ENCODE assay signal across 27 cellular contexts in the genomic region with DNA sequence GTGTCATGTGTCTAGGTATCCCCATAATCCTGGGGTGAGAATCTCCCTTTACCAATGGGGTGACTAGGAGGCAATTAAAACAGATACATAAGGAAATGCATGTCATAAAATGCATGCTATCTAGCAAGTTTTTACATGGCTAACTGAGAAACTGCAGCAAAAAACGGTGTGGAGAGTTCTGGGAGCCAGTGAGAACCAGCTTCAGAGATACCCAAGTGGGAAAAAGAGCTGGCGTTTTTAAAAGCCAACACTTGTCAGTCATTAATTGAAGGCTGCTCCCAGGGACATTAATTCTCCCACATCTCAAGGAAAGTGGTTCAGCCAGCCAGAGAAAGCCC. TPM values are rescaled to one million over a fixed set of nuclear protein-coding genes. Genes with fewer than 3 reads are reported as not detected.
DNase-seq lines count a peak whose midpoint lies in the region; ATAC-seq and TF ChIP-seq lines count a peak whose summit lies in the region.
"Had no signal": no experiment of that assay in that cellular context is flagged by ENCODE, and none has a peak within 500 bp of the region (broad histone marks: within the 10 kb centered on the region; RNA-seq: fewer than 3 reads in every experiment).

No MANE protein-coding gene starts in this region.

- no peak for TF ChIP-seq CTCF in activated CD8-positive, alpha-beta T cell treated with anti-CD3 and anti-CD28 coated beads for 36 hours (IDR thresholded peaks at IDR 0.05)
- no peak for TF ChIP-seq CTCF in CD8-positive, alpha-beta T cell (IDR thresholded peaks at IDR 0.05)
- TF ChIP-seq CTCF in nephron progenitor cell (IDR thresholded peaks at IDR 0.05) (no peak), OCI-LY7 (conservative IDR thresholded peaks at IDR 0.05; ENCODE audit: low read length) (no peak), GM13976 (IDR thresholded peaks at IDR 0.05; ENCODE audit: borderline replicate concordance, control extremely low read depth, extremely low read depth, insufficient read depth, missing control alignments) (no peak)

- no peak for ATAC-seq in activated CD8-positive, alpha-beta T cell treated with anti-CD3 and anti-CD28 coated beads, Interleukin-2, amount 10 ng/mL, durations not matched to agents 7 days and 5 days
- no peak for ATAC-seq in activated CD8-positive, alpha-beta T cell treated with anti-CD3 and anti-CD28 coated beads for 36 hours
- ATAC-seq in CD8-positive, alpha-beta T cell, result no peak
- no peak for ATAC-seq in central memory CD8-positive, alpha-beta T cell (replicated peaks; ENCODE audit: extremely low read depth, poor library complexity, severe bottlenecking)
- ATAC-seq: A549; body of pancreas; HCT116; left colon; stimulated activated naive B cell treated with anti-CD40 and anti-IgM and Interleukin-4, amounts not matched to agents 10 μg/mL and 1 μg/mL and 100 μg/mL, for 72 hours had no signal

- peaks cover 75% of the 10 kb centered on the region for H3K4me1 ChIP-seq in CD8-positive, alpha-beta T cell (ENCODE audit: insufficient read depth, low read length)
- no peaks in the 10 kb centered on the region for H3K4me1 ChIP-seq in OCI-LY7 (ENCODE audit: insufficient read depth, low read length, poor library complexity, severe bottlenecking)
- H3K4me1 ChIP-seq: A549, BE2C, body of pancreas, suprapubic skin, vagina had no signal

- H2AFZ ChIP-seq in OCI-LY7 (ENCODE audit: low read length), result no peak overlapping the region

- intact Hi-C loops in activated CD8-positive, alpha-beta T cell treated with anti-CD3 and anti-CD28 coated beads for 36 hours (cut with micrococcal nuclease), result loop anchor here (10.0 kb wide), 1 partner anchor 591 kb away; no protein-coding TSS in a partner anchor
- intact Hi-C loops in CD8-positive, alpha-beta T cell (cut with DNase I, micrococcal nuclease), result loop anchor here (5.0 kb wide), 5 partner anchors 216 to 989 kb away; a partner anchor contains a TSS
- intact Hi-C loops in OCI-LY7 (cut with micrococcal nuclease; ENCODE audit: unreplicated experiment), result no loop called here

- H3K27ac Mint-ChIP-seq in activated CD8-positive, alpha-beta T cell treated with anti-CD3 and anti-CD28 coated beads, Interleukin-2, amount 10 ng/mL, durations not matched to agents 7 days and 5 days, result peak overlapping the region; percentile 86
- H3K27ac Mint-ChIP-seq in activated CD8-positive, alpha-beta T cell treated with anti-CD3 and anti-CD28 coated beads for 36 hours, result no peak overlapping the region
- peak overlapping the region; percentile 83 for H3K27ac Mint-ChIP-seq in CD8-positive, alpha-beta T cell
- H3K27ac Mint-ChIP-seq in central memory CD8-positive, alpha-beta T cell (ENCODE audit: low read depth), result peak overlapping the region; percentile 94
- peak overlapping the region; percentile 73 for H3K27ac Mint-ChIP-seq in nephron progenitor cell
- H3K27ac Mint-ChIP-seq: stimulated activated naive B cell treated with anti-CD40 and anti-IgM and Interleukin-4, amounts not matched to agents 10 μg/mL and 1 μg/mL and 100 μg/mL, for 72 hours had no signal

- peaks cover 3% of the 10 kb centered on the region for H3K27me3 Mint-ChIP-seq in activated CD8-positive, alpha-beta T cell treated with anti-CD3 and anti-CD28 coated beads, Interleukin-2, amount 10 ng/mL, durations not matched to agents 7 days and 5 days (ENCODE audit: low read depth)
- H3K27me3 Mint-ChIP-seq in activated CD8-positive, alpha-beta T cell treated with anti-CD3 and anti-CD28 coated beads for 36 hours, result no peaks in the 10 kb centered on the region
- no peaks in the 10 kb centered on the region for H3K27me3 Mint-ChIP-seq in CD8-positive, alpha-beta T cell (ENCODE audit: low read depth)
- no peaks in the 10 kb centered on the region for H3K27me3 Mint-ChIP-seq in central memory CD8-positive, alpha-beta T cell
- H3K27me3 Mint-ChIP-seq in nephron progenitor cell (ENCODE audit: low read depth, poor library complexity), result no peaks in the 10 kb centered on the region

- H4K20me1 ChIP-seq in OCI-LY7 (ENCODE audit: insufficient read depth, low read length), result no peaks in the 10 kb centered on the region

- no peaks in the 10 kb centered on the region for H3K9me3 Mint-ChIP-seq in activated CD8-positive, alpha-beta T cell treated with anti-CD3 and anti-CD28 coated beads, Interleukin-2, amount 10 ng/mL, durations not matched to agents 7 days and 5 days (ENCODE audit: insufficient read depth)
- H3K9me3 Mint-ChIP-seq in activated CD8-positive, alpha-beta T cell treated with anti-CD3 and anti-CD28 coated beads for 36 hours, result no peaks in the 10 kb centered on the region
- no peaks in the 10 kb centered on the region for H3K9me3 Mint-ChIP-seq in CD8-positive, alpha-beta T cell
- H3K9me3 Mint-ChIP-seq in central memory CD8-positive, alpha-beta T cell, result no peaks in the 10 kb centered on the region
- H3K9me3 Mint-ChIP-seq in nephron progenitor cell, result no peaks in the 10 kb centered on the region
- H3K9me3 Mint-ChIP-seq: stimulated activated naive B cell treated with anti-CD40 and anti-IgM and Interleukin-4, amounts not matched to agents 10 μg/mL and 1 μg/mL and 100 μg/mL, for 72 hours had no signal

- no peaks in the 10 kb centered on the region for H3K27me3 ChIP-seq in CD8-positive, alpha-beta T cell (ENCODE audit: insufficient read depth, low read length)
- H3K27me3 ChIP-seq: body of pancreas, vagina had no signal

- H3K27ac ChIP-seq in CD8-positive, alpha-beta T cell (ENCODE audit: low read depth, low read length), result no peak overlapping the region
- H3K27ac ChIP-seq in OCI-LY7 (ENCODE audit: low read depth, low read length, poor library complexity, severe bottlenecking), result no peak overlapping the region
- H3K27ac ChIP-seq: A549, body of pancreas, HL-60, RWPE1, suprapubic skin, vagina had no signal

- in situ Hi-C loops in GM13976 (cut with MboI; ENCODE audit: low sequenced_read_pairs, unreplicated experiment), result no loop called here

- POLR2A ChIA-PET in activated CD8-positive, alpha-beta T cell treated with anti-CD3 and anti-CD28 coated beads, Interleukin-2, amount 10 ng/mL, durations not matched to agents 7 days and 5 days (lab: Charles Lee), result no interaction called here
- POLR2A ChIA-PET in activated CD8-positive, alpha-beta T cell treated with anti-CD3 and anti-CD28 coated beads for 36 hours (lab: Charles Lee), result no interaction called here
- POLR2A ChIA-PET in CD8-positive, alpha-beta T cell (lab: Charles Lee), result interaction anchor here (1.4 kb wide), 1 partner anchor 17 kb away, joined by 4 read pairs; no protein-coding TSS in a partner anchor
- POLR2A ChIA-PET in OCI-LY7 (lab: Charles Lee), result no interaction called here

- no peak overlapping the region for H3K4me3 Mint-ChIP-seq in activated CD8-positive, alpha-beta T cell treated with anti-CD3 and anti-CD28 coated beads, Interleukin-2, amount 10 ng/mL, durations not matched to agents 7 days and 5 days
- no peak overlapping the region for H3K4me3 Mint-ChIP-seq in activated CD8-positive, alpha-beta T cell treated with anti-CD3 and anti-CD28 coated beads for 36 hours
- peak overlapping the region; percentile 30 for H3K4me3 Mint-ChIP-seq in CD8-positive, alpha-beta T cell
- peak overlapping the region; percentile 49 for H3K4me3 Mint-ChIP-seq in central memory CD8-positive, alpha-beta T cell
- no peak overlapping the region for H3K4me3 Mint-ChIP-seq in nephron progenitor cell
- H3K4me3 Mint-ChIP-seq: stimulated activated naive B cell treated with anti-CD40 and anti-IgM and Interleukin-4, amounts not matched to agents 10 μg/mL and 1 μg/mL and 100 μg/mL, for 72 hours had no signal

- no peak overlapping the region for H3K4me2 ChIP-seq in OCI-LY7 (ENCODE audit: low read length)
- H3K4me2 ChIP-seq: A549 had no signal

- peaks cover 69% of the 10 kb centered on the region for H3K4me1 Mint-ChIP-seq in activated CD8-positive, alpha-beta T cell treated with anti-CD3 and anti-CD28 coated beads, Interleukin-2, amount 10 ng/mL, durations not matched to agents 7 days and 5 days (ENCODE audit: low read depth)
- peaks cover 69% of the 10 kb centered on the region for H3K4me1 Mint-ChIP-seq in activated CD8-positive, alpha-beta T cell treated with anti-CD3 and anti-CD28 coated beads for 36 hours (ENCODE audit: low read depth)
- H3K4me1 Mint-ChIP-seq in CD8-positive, alpha-beta T cell (ENCODE audit: low read depth), result peaks cover 78% of the 10 kb centered on the region
- H3K4me1 Mint-ChIP-seq in central memory CD8-positive, alpha-beta T cell, result peaks cover 67% of the 10 kb centered on the region
- H3K4me1 Mint-ChIP-seq in nephron progenitor cell, result peaks cover 67% of the 10 kb centered on the region

- no peaks in the 10 kb centered on the region for H3K79me2 ChIP-seq in OCI-LY7 (ENCODE audit: insufficient read depth, low read depth, low read length)

- no peaks in the 10 kb centered on the region for H3K9me3 ChIP-seq in CD8-positive, alpha-beta T cell (ENCODE audit: low read length)
- no peaks in the 10 kb centered on the region for H3K9me3 ChIP-seq in OCI-LY7 (ENCODE audit: low read length)
- H3K9me3 ChIP-seq: A549, BE2C, body of pancreas, spleen, suprapubic skin, vagina had no signal

- CTCF ChIA-PET in activated CD8-positive, alpha-beta T cell treated with anti-CD3 and anti-CD28 coated beads, Interleukin-2, amount 10 ng/mL, durations not matched to agents 7 days and 5 days (lab: Charles Lee), result interaction anchor here (11.9 kb wide), 1 partner anchor 16 kb away, joined by 123 read pairs; no protein-coding TSS in a partner anchor
- CTCF ChIA-PET in activated CD8-positive, alpha-beta T cell treated with anti-CD3 and anti-CD28 coated beads for 36 hours (lab: Charles Lee), result interaction anchor here (1.0 to 4.7 kb wide), 2 partner anchors 17 to 598 kb away, joined by 3 to 34 read pairs; no protein-coding TSS in a partner anchor
- CTCF ChIA-PET in CD8-positive, alpha-beta T cell (lab: Charles Lee), result interaction anchor here (20.6 kb wide), 1 partner anchor 17 kb away, joined by 293 read pairs; no protein-coding TSS in a partner anchor
- CTCF ChIA-PET in OCI-LY7 (lab: Charles Lee; ENCODE audit: unreplicated experiment), result no interaction called here

- no peaks in the 10 kb centered on the region for H3K36me3 Mint-ChIP-seq in activated CD8-positive, alpha-beta T cell treated with anti-CD3 and anti-CD28 coated beads, Interleukin-2, amount 10 ng/mL, durations not matched to agents 7 days and 5 days (ENCODE audit: low read depth)
- no peaks in the 10 kb centered on the region for H3K36me3 Mint-ChIP-seq in activated CD8-positive, alpha-beta T cell treated with anti-CD3 and anti-CD28 coated beads for 36 hours (ENCODE audit: low read depth)
- H3K36me3 Mint-ChIP-seq in CD8-positive, alpha-beta T cell, result no peaks in the 10 kb centered on the region
- no peaks in the 10 kb centered on the region for H3K36me3 Mint-ChIP-seq in central memory CD8-positive, alpha-beta T cell (ENCODE audit: insufficient read depth)
- no peaks in the 10 kb centered on the region for H3K36me3 Mint-ChIP-seq in nephron progenitor cell (ENCODE audit: low read depth)
- H3K36me3 Mint-ChIP-seq: stimulated activated naive B cell treated with anti-CD40 and anti-IgM and Interleukin-4, amounts not matched to agents 10 μg/mL and 1 μg/mL and 100 μg/mL, for 72 hours had no signal

- H3K9me2 ChIP-seq in OCI-LY7 (ENCODE audit: insufficient read depth, low read length), result no peaks in the 10 kb centered on the region

- no peaks in the 10 kb centered on the region for H3K36me3 ChIP-seq in CD8-positive, alpha-beta T cell (ENCODE audit: insufficient read depth, low read length)
- H3K36me3 ChIP-seq in OCI-LY7 (ENCODE audit: insufficient read depth, low read length), result no peaks in the 10 kb centered on the region
- H3K36me3 ChIP-seq: BE2C, spleen, suprapubic skin, vagina had no signal

- BruUV-seq in OCI-LY7 (replicated peaks; lab: Mats Ljungman, UMichigan), result no TSS peak

- DNase-seq in activated CD8-positive, alpha-beta T cell treated with anti-CD3 and anti-CD28 coated beads, Interleukin-2, amount 10 ng/mL, durations not matched to agents 7 days and 5 days, result no peak
- DNase-seq in activated CD8-positive, alpha-beta T cell treated with anti-CD3 and anti-CD28 coated beads for 36 hours, result no peak
- no peak for DNase-seq in CD8-positive, alpha-beta T cell
- no peak for DNase-seq in central memory CD8-positive, alpha-beta T cell (ENCODE audit: low spot score in 2 of 2)
- DNase-seq in nephron progenitor cell, result no peak
- DNase-seq in OCI-LY7 (ENCODE audit: low spot score), result no peak
- no peak for DNase-seq in GM13976 (ENCODE audit: low spot score)
- no peak for DNase-seq in C1 segment of cervical spinal cord (lab: John Stamatoyannopoulos, UW)
- DNase-seq: BE2C; body of pancreas; foreskin fibroblast; Kasumi-1; left colon; NCI-H1048; NCI-H187; NCI-H226; NCI-H748 treated with DMSO at 0.1 percent for 48 hours; stimulated activated naive B cell treated with anti-CD40 and anti-IgM and Interleukin-4, amounts not matched to agents 10 μg/mL and 1 μg/mL and 100 μg/mL, for 72 hours had no signal

- peak overlapping the region; percentile 14 for H3K4me3 ChIP-seq in CD8-positive, alpha-beta T cell (ENCODE audit: low read depth, low read length)
- H3K4me3 ChIP-seq in OCI-LY7 (ENCODE audit: low read depth, low read length, poor library complexity, severe bottlenecking), result no peak overlapping the region
- H3K4me3 ChIP-seq: A549, body of pancreas, spleen, suprapubic skin, vagina had no signal

RNA-seq across cellular contexts. Expression of a gene that starts 28.2 kb away (rescaled TPM):
- total RNA-seq in activated CD8-positive, alpha-beta T cell treated with anti-CD3 and anti-CD28 coated beads, Interleukin-2, amount 10 ng/mL, durations not matched to agents 7 days and 5 days, result not detected
- not detected for total RNA-seq in activated CD8-positive, alpha-beta T cell treated with anti-CD3 and anti-CD28 coated beads for 36 hours
- under 1 TPM in 1 of 2 experiments, not detected in 1; 0.14 TPM for total RNA-seq in CD8-positive, alpha-beta T cell
- total RNA-seq in OCI-LY7 (2014; rRNA removed; shearing (Covaris generic)), result not detected in 2 replicates
- not detected in 2 replicates for total RNA-seq in OCI-LY7 (2022)
- total RNA-seq: body of pancreas, chondrocyte, osteocyte had no signal

Comparison
In these comparisons a context has a peak if more than half of its experiments do, and no peak if none do; other contexts are left out.
1. H3K4me3 Mint-ChIP-seq: peak in CD8-positive, alpha-beta T cell (single experiment) and central memory CD8-positive, alpha-beta T cell (single experiment); none in activated CD8-positive, alpha-beta T cell treated with anti-CD3 and anti-CD28 coated beads, Interleukin-2, amount 10 ng/mL, durations not matched to agents 7 days and 5 days (single experiment), activated CD8-positive, alpha-beta T cell treated with anti-CD3 and anti-CD28 coated beads for 36 hours (single experiment) and nephron progenitor cell (single experiment).